In genomic region chr17:21129023-21129681, GRCh38 we compare ENCODE assay signal across 8 cellular contexts. TPM values are rescaled to one million over a fixed set of nuclear protein-coding genes. Genes with fewer than 3 reads are reported as not detected.
DNase-seq lines count a peak whose midpoint lies in the region; ATAC-seq, FAIRE-seq and TF ChIP-seq lines count a peak whose summit lies in the region.

No MANE protein-coding gene starts in this region.

- BruUV-seq in HCT116 (replicated peaks; lab: Mats Ljungman, UMichigan): no TSS peak

- no peak for FAIRE-seq in astrocyte (lab: Jason Lieb, UNC)

- no peaks in the 10 kb centered on the region for H3K9me2 ChIP-seq in HCT116 (ENCODE audit: insufficient read depth)

- no peak overlapping the region for H3K27ac ChIP-seq in CD4-positive, alpha-beta memory T cell (ENCODE audit: low read depth, low read length)
- no peak overlapping the region for H3K27ac ChIP-seq in HCT116 (ENCODE audit: low read depth, low read length)
- no peak overlapping the region for H3K27ac ChIP-seq in astrocyte (ENCODE audit: low read depth, low read length)

- peaks cover 23 to 42% (median 34%) of the 10 kb centered on the region in 4 donors for H3K4me1 Mint-ChIP-seq in CD4-positive, alpha-beta memory T cell
- peaks cover 2% of the 10 kb centered on the region for H3K4me1 Mint-ChIP-seq in astrocyte (ENCODE audit: low read depth, unreplicated experiment)

- peak overlapping the region in 4 of 7 donors; percentile 36 to 81 (median 54) for H3K27ac Mint-ChIP-seq in CD4-positive, alpha-beta memory T cell
- H3K27ac Mint-ChIP-seq in astrocyte (ENCODE audit: unreplicated experiment): no peak overlapping the region

- peak overlapping the region in 6 of 8 donors; percentile 1 to 67 (median 55) for H3K4me3 Mint-ChIP-seq in CD4-positive, alpha-beta memory T cell
- H3K4me3 Mint-ChIP-seq in astrocyte (ENCODE audit: unreplicated experiment): no peak overlapping the region

- no peak overlapping the region for H3K4me2 ChIP-seq in HCT116 (ENCODE audit: low read length)
- no peak overlapping the region for H3K4me2 ChIP-seq in astrocyte (ENCODE audit: low read length)

- ATAC-seq in HCT116 (no peak), GM21737 (IDR thresholded peaks at IDR 0.05; ENCODE audit: unreplicated experiment) (no peak), GM19452 (IDR thresholded peaks at IDR 0.05; ENCODE audit: unreplicated experiment) (no peak)

- H4K20me1 ChIP-seq in HCT116 (ENCODE audit: insufficient read depth) (no peaks in the 10 kb centered on the region), astrocyte (ENCODE audit: insufficient read depth, low read length) (peaks cover 5% of the 10 kb centered on the region)

- no peaks in the 10 kb centered on the region for H3K27me3 ChIP-seq in CD4-positive, alpha-beta memory T cell (ENCODE audit: insufficient read depth, low read length)
- H3K27me3 ChIP-seq in HCT116 (ENCODE audit: insufficient read depth, low read length) (no peaks in the 10 kb centered on the region), astrocyte (ENCODE audit: insufficient read depth, low read length) (no peaks in the 10 kb centered on the region)

- intact Hi-C loops in CD4-positive, alpha-beta memory T cell (cut with micrococcal nuclease): no loop called here
- intact Hi-C loops in HCT116 (cut with micrococcal nuclease): loop anchor here (2.0 to 5.0 kb wide), 2 partner anchors 152 to 323 kb away; no protein-coding TSS in a partner anchor

- H3K36me3 Mint-ChIP-seq in CD4-positive, alpha-beta memory T cell: peaks cover 12% of the 10 kb centered on the region in 2 donors
- H3K36me3 Mint-ChIP-seq in astrocyte (ENCODE audit: low read depth, unreplicated experiment): no peaks in the 10 kb centered on the region

- H3K27me3 Mint-ChIP-seq in CD4-positive, alpha-beta memory T cell: no peaks in the 10 kb centered on the region
- no peaks in the 10 kb centered on the region for H3K27me3 Mint-ChIP-seq in astrocyte (ENCODE audit: low read depth, unreplicated experiment)

- H3K4me3 ChIP-seq in CD4-positive, alpha-beta memory T cell (ENCODE audit: low read length in 2 of 2): no peak overlapping the region
- H3K4me3 ChIP-seq in HCT116 (replicated peaks in 1 of 2; ENCODE audit: low read depth in 1 of 2, low read length in 2 of 2) (no peak overlapping the region), astrocyte (ENCODE audit: insufficient read depth, low read depth, low read length) (no peak overlapping the region)

- H3K79me2 ChIP-seq in HCT116 (ENCODE audit: insufficient read depth, low read length) (peaks cover 53% of the 10 kb centered on the region), astrocyte (ENCODE audit: insufficient read depth, low read length) (peaks cover 33% of the 10 kb centered on the region)

- TF ChIP-seq RAD21 in HCT116 (IDR thresholded peaks at IDR 0.05; ENCODE audit: low read depth): peak; percentile 76

- H3K9ac ChIP-seq in HCT116 (ENCODE audit: low read length) (no peak overlapping the region), astrocyte (ENCODE audit: low read length) (no peak overlapping the region)

- peaks cover 27% of the 10 kb centered on the region for H3K4me1 ChIP-seq in CD4-positive, alpha-beta memory T cell (ENCODE audit: insufficient read depth, low read length)
- peaks cover 8 to 16% of the 10 kb centered on the region in 2 experiments for H3K4me1 ChIP-seq in HCT116 (ENCODE audit: control insufficient read depth in 1 of 2, insufficient read depth in 2 of 2, low read length in 2 of 2)
- H3K4me1 ChIP-seq in astrocyte (ENCODE audit: insufficient read depth, low read length): peaks cover 10% of the 10 kb centered on the region

- H3K36me3 ChIP-seq in CD4-positive, alpha-beta memory T cell (ENCODE audit: insufficient read depth, low read length): no peaks in the 10 kb centered on the region
- H3K36me3 ChIP-seq in HCT116 (ENCODE audit: control insufficient read depth in 1 of 2, insufficient read depth in 2 of 2, low read length in 2 of 2) (no peaks in the 10 kb centered on the region), astrocyte (ENCODE audit: insufficient read depth, low read length) (no peaks in the 10 kb centered on the region)

- peaks cover 0 to 12% (median 0%) of the 10 kb centered on the region in 8 donors for H3K9me3 Mint-ChIP-seq in CD4-positive, alpha-beta memory T cell
- H3K9me3 Mint-ChIP-seq in astrocyte (ENCODE audit: unreplicated experiment): no peaks in the 10 kb centered on the region

- TF ChIP-seq POLR2A in HCT116 (IDR thresholded peaks at IDR 0.05; ENCODE audit: borderline replicate concordance, extremely low read depth, insufficient read depth, insufficient read length): no peak

- TF ChIP-seq CTCF in HCT116 (IDR thresholded peaks at IDR 0.05 in 2 of 3, conservative IDR thresholded peaks at IDR 0.05 in 1 of 3; ENCODE audit: borderline replicate concordance in 1 of 3, insufficient read depth in 1 of 3, low read depth in 2 of 3, low read length in 2 of 3) (peak; percentile 32 to 60 (median 48); a peak in 5 of 6 replicates), astrocyte (IDR thresholded peaks at IDR 0.05; ENCODE audit: insufficient read depth, low read depth, low read length) (peak; percentile 21)

- POLR2A ChIA-PET in CD4-positive, alpha-beta memory T cell (lab: Charles Lee; ENCODE audit: partially characterized antibody): interaction anchor here (1.0 kb wide), 1 partner anchor 86 kb away, joined by 3 read pairs; no protein-coding TSS in a partner anchor
- POLR2A ChIA-PET in HCT116 (lab: Charles Lee): interaction anchor here (1.0 to 1.3 kb wide), 2 partner anchors 10 to 35 kb away, joined by 3 read pairs; no protein-coding TSS in a partner anchor

- H2AFZ ChIP-seq in HCT116 (ENCODE audit: low read depth, low read length, poor library complexity, severe bottlenecking): no peak overlapping the region
- H2AFZ ChIP-seq in astrocyte (ENCODE audit: low read depth, low read length): no peak overlapping the region

- no peaks in the 10 kb centered on the region for H3K9me3 ChIP-seq in CD4-positive, alpha-beta memory T cell (ENCODE audit: control insufficient read depth in 1 of 2, low read length in 2 of 2)
- H3K9me3 ChIP-seq in HCT116 (ENCODE audit: control insufficient read depth in 1 of 2, insufficient read depth in 1 of 2, low read depth in 1 of 2, low read length in 2 of 2) (no peaks in the 10 kb centered on the region), astrocyte (ENCODE audit: insufficient read depth, low read depth, low read length) (no peaks in the 10 kb centered on the region)

- DNase-seq in CD4-positive, alpha-beta memory T cell: no peak
- DNase-seq in HCT116 (ENCODE audit: low read depth, low spot score): no peak
- peak; percentile 16 for DNase-seq in astrocyte (ENCODE audit: low read depth)
- DNase-seq in left kidney (ENCODE audit: low read depth, low spot score): peak; percentile 65
- no peak for DNase-seq in HuH-7.5 (ENCODE audit: low spot score)
- no peak for DNase-seq in CD1c-positive myeloid dendritic cell (ENCODE audit: extremely low spot score)

- CTCF ChIA-PET in CD4-positive, alpha-beta memory T cell (lab: Charles Lee; ENCODE audit: partially characterized antibody): interaction anchor here (0.8 to 6.1 kb wide), 6 partner anchors 8 to 384 kb away, joined by 3 to 35 read pairs (median 4); no protein-coding TSS in a partner anchor
- CTCF ChIA-PET in HCT116 (lab: Charles Lee): interaction anchor here (0.9 to 3.0 kb wide), 6 partner anchors 10 to 384 kb away, joined by 3 to 17 read pairs (median 4); no protein-coding TSS in a partner anchor

- RAD21 ChIA-PET in HCT116 (lab: Charles Lee; ENCODE audit: low non-redundant PET in 1 of 2, low total read pairs in 2 of 2, uncharacterized antibody in 2 of 2, unreplicated experiment in 2 of 2): interaction anchor here in 1 of 2 experiments (0.6 kb wide), 1 partner anchor 86 kb away, joined by 7 read pairs; no protein-coding TSS in a partner anchor

TF ChIP-seq in HCT116, 20 proteins besides CTCF, POLR2A, EP300 and RAD21:
- no peak for TF ChIP-seq CEBPB (IDR thresholded peaks at IDR 0.05; ENCODE audit: low read depth)
- no peak for TF ChIP-seq YY1 (IDR thresholded peaks at IDR 0.05; ENCODE audit: extremely low read depth, insufficient replicate concordance, low read depth, low read length)
- no peak for TF ChIP-seq ZFX (IDR thresholded peaks at IDR 0.05)
- TF ChIP-seq EZH2 (IDR thresholded peaks at IDR 0.05): no peak
- no peak for TF ChIP-seq ATF3 (IDR thresholded peaks at IDR 0.05)
- no peak for TF ChIP-seq ZNF274 (IDR thresholded peaks at IDR 0.05; ENCODE audit: low read depth, low read length)
- TF ChIP-seq FOSL1 (IDR thresholded peaks at IDR 0.05; ENCODE audit: low read depth): no peak
- TF ChIP-seq EGR1 (IDR thresholded peaks at IDR 0.05; ENCODE audit: low read depth): no peak
TF ChIP-seq in HCT116: peak in this region for 0.

RNA-seq across cellular contexts. Expression of gene DHRS7B, which starts 2.4 kb away (rescaled TPM):
- 1 to 10 TPM; 8.2 to 9.5 TPM for total RNA-seq in CD4-positive, alpha-beta memory T cell
- 10 to 100 TPM; 10.0 to 10.5 TPM for polyA plus RNA-seq in CD4-positive, alpha-beta memory T cell
- total RNA-seq in HCT116 (2021; ENCODE audit: unreplicated experiment) (19.6 TPM), astrocyte (15.5 and 17.2 TPM in 2 replicates)
- polyA plus RNA-seq in HCT116 (2012): 27.4 and 30.0 TPM in 2 replicates

Comparison
In these comparisons a context has a peak if more than half of its experiments do, and no peak if none do; other contexts are left out.
1. DNase-seq: peak in astrocyte (single experiment) and left kidney (single experiment); none in CD4-positive, alpha-beta memory T cell (0 of 5), HCT116 (single experiment), HuH-7.5 (single experiment) and CD1c-positive myeloid dendritic cell (single experiment).